In the genomic region with DNA sequence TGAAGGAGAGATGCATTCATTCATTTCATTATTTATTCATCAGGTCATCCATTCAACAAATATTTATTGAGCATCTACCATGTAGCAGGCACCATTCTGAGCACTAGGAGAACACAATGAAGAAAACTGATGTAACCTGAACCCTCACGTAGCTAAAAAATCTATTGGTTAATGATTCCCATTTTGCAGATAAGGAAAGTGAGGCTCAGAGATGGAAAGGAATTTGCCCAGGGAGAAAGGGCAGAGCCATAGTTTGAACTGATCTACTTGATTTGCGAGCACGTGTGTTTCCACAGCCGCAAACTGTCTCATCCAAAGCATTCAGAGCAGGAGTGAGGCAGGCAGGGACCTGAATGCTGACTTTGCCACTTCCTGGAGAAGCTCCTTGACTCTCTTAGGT, we compare ENCODE assay signal across 7 cellular contexts. TPM values are rescaled to one million over a fixed set of nuclear protein-coding genes. Genes with fewer than 3 reads are reported as not detected.
"Had no signal": no experiment of that assay in that cellular context is flagged by ENCODE, and none has a peak within 500 bp of the region (broad histone marks: within the 10 kb centered on the region; RNA-seq: fewer than 3 reads in every experiment).

No MANE protein-coding gene starts in this region.

- H2AFZ ChIP-seq: GM23338 had no signal

- H3K4me3 Mint-ChIP-seq: GM23338, H9, IgD-negative memory B cell had no signal

- H3K27ac Mint-ChIP-seq: GM23338, H9, IgD-negative memory B cell had no signal

- H3K4me3 ChIP-seq: GM23338 had no signal

- DNase-seq: H9, HCEC 1CT had no signal

- ATAC-seq: GM23338 had no signal

- H3K4me2 ChIP-seq: GM23338 had no signal

- FAIRE-seq: H1, H54, HTR-8/SVneo had no signal

RNA-seq across cellular contexts. Expression of gene KLK8, which starts 2.7 kb away (rescaled TPM):
- polyA plus RNA-seq: IgD-negative memory B cell had no signal

RNA-seq across cellular contexts. Expression of gene KLK7, which starts 15.0 kb away (rescaled TPM):
- polyA plus RNA-seq: IgD-negative memory B cell had no signal

RNA-seq across cellular contexts. Expression of gene KLK10, which starts 20.8 kb away (rescaled TPM):
- polyA plus RNA-seq: IgD-negative memory B cell had no signal

RNA-seq across cellular contexts. Expression of gene KLK11, which starts 27.7 kb away (rescaled TPM):
- total RNA-seq: GM23338, H1, H9 had no signal
- polyA plus RNA-seq: GM23338, IgD-negative memory B cell had no signal

RNA-seq across cellular contexts. Expression of gene KLK6, which starts 29.3 kb away (rescaled TPM):
- polyA plus RNA-seq: IgD-negative memory B cell had no signal
